ENCODE assay signal across 8 cellular contexts in the genomic region with DNA sequence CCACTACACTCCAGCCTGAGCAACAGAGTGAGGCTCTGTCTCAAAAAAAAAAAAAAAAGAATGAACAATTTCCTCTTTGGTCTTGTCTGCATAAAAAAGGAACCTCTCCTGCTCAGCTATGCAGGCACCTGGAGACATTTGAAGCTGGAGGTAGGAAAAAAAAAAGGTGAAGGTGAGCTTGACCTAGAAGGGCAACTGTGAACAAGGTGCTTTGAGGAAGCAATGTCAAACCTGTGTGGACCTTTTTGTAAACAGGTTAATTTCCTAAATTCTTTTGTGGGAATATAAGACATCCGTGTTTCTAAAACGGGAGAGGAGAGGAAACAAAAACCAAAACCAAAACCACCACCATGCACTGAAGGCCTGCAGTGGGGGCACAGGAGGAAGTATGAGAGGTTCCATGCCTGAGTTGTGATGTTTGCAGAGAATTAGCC.
DNase-seq lines count a peak whose midpoint lies in the region; ATAC-seq and TF ChIP-seq lines count a peak whose summit lies in the region.

No MANE protein-coding gene starts in this region.

- H3K4me1 ChIP-seq in Caco-2 = peaks cover 15% of the 10 kb centered on the region
- peaks cover 43% of the 10 kb centered on the region for H3K4me1 ChIP-seq in HUES64 (ENCODE audit: insufficient read depth, low read length)

- no peaks in the 10 kb centered on the region for H3K9me3 ChIP-seq in Caco-2
- H3K9me3 ChIP-seq in HUES64 (ENCODE audit: insufficient read depth, low read depth, low read length) = no peaks in the 10 kb centered on the region

- DNase-seq in Caco-2 = no peak
- DNase-seq in activated naive CD8-positive, alpha-beta T cell treated with anti-CD3 and anti-CD28 coated beads, Interleukin-2, amount 10 ng/mL, durations not matched to agents 7 days and 5 days = no peak
- DNase-seq in natural killer cell = no peak
- DNase-seq in OCI-M2 (lab: John Stamatoyannopoulos, UW; ENCODE audit: unreplicated experiment) = no peak
- DNase-seq in C1 segment of cervical spinal cord (lab: John Stamatoyannopoulos, UW) = no peak
- DNase-seq in NCI-H510A treated with DMSO at 0.1 percent for 48 hours (lab: John Stamatoyannopoulos, UW) = no peak

- TF ChIP-seq CTCF in Caco-2 (IDR thresholded peaks at IDR 0.05; ENCODE audit: insufficient read depth in 1 of 2, low read depth in 1 of 2, low read length in 1 of 2, severe bottlenecking in 1 of 2, unreplicated experiment in 1 of 2) (no peak), natural killer cell (IDR thresholded peaks at IDR 0.05) (no peak)

- H3K36me3 ChIP-seq in Caco-2 (ENCODE audit: control insufficient read depth, insufficient read depth, low read length) (no peaks in the 10 kb centered on the region; the same call in 1 of the 2 replicates), HUES64 (ENCODE audit: insufficient read depth, low read length) (peaks cover 10% of the 10 kb centered on the region)

- H3K4me3 ChIP-seq in Caco-2 (ENCODE audit: low read depth, low read length) (no peak overlapping the region), HUES64 (ENCODE audit: low read length) (no peak overlapping the region)

- H3K9me3 Mint-ChIP-seq in Caco-2 (ENCODE audit: unreplicated experiment) (no peaks in the 10 kb centered on the region), natural killer cell (no peaks in the 10 kb centered on the region)
- H3K9me3 Mint-ChIP-seq in activated naive CD8-positive, alpha-beta T cell treated with anti-CD3 and anti-CD28 coated beads, Interleukin-2, amount 10 ng/mL, durations not matched to agents 7 days and 5 days = no peaks in the 10 kb centered on the region

- no peaks in the 10 kb centered on the region for H3K27me3 Mint-ChIP-seq in Caco-2 (ENCODE audit: insufficient read depth, unreplicated experiment)
- no peaks in the 10 kb centered on the region for H3K27me3 Mint-ChIP-seq in activated naive CD8-positive, alpha-beta T cell treated with anti-CD3 and anti-CD28 coated beads, Interleukin-2, amount 10 ng/mL, durations not matched to agents 7 days and 5 days
- no peaks in the 10 kb centered on the region for H3K27me3 Mint-ChIP-seq in natural killer cell (ENCODE audit: low read depth in 2 of 2)

- CTCF ChIA-PET in Caco-2 (lab: Charles Lee) = no interaction called here

- peak; percentile 52 for ATAC-seq in activated naive CD8-positive, alpha-beta T cell treated with anti-CD3 and anti-CD28 coated beads, Interleukin-2, amount 10 ng/mL, durations not matched to agents 7 days and 5 days (ENCODE audit: low read depth)
- ATAC-seq in natural killer cell (peak; percentile 53 to 59 (median 55)), HG03442 (IDR thresholded peaks at IDR 0.05; ENCODE audit: unreplicated experiment) (no peak)

- H3K27ac Mint-ChIP-seq in Caco-2 (ENCODE audit: unreplicated experiment) = peak overlapping the region; percentile 36
- peak overlapping the region; percentile 84 for H3K27ac Mint-ChIP-seq in activated naive CD8-positive, alpha-beta T cell treated with anti-CD3 and anti-CD28 coated beads, Interleukin-2, amount 10 ng/mL, durations not matched to agents 7 days and 5 days
- H3K27ac Mint-ChIP-seq in natural killer cell = peak overlapping the region; percentile 66 to 67

- WGBS in HUES64 = 60% methylated on average over 1 of the region's 2 CpGs

- peaks cover 25% of the 10 kb centered on the region for H3K36me3 Mint-ChIP-seq in Caco-2 (ENCODE audit: insufficient read depth, unreplicated experiment)
- peaks cover 33% of the 10 kb centered on the region for H3K36me3 Mint-ChIP-seq in activated naive CD8-positive, alpha-beta T cell treated with anti-CD3 and anti-CD28 coated beads, Interleukin-2, amount 10 ng/mL, durations not matched to agents 7 days and 5 days
- H3K36me3 Mint-ChIP-seq in natural killer cell = no peaks in the 10 kb centered on the region

- H3K9ac ChIP-seq in HUES64 (ENCODE audit: low read depth, low read length) = no peak overlapping the region

- POLR2A ChIA-PET in Caco-2 (lab: Charles Lee) = no interaction called here
- POLR2A ChIA-PET in activated naive CD8-positive, alpha-beta T cell treated with anti-CD3 and anti-CD28 coated beads, Interleukin-2, amount 10 ng/mL, durations not matched to agents 7 days and 5 days (lab: Charles Lee) = interaction anchor here (2.7 kb wide), 1 partner anchor 29 kb away, joined by 7 read pairs; no protein-coding TSS in a partner anchor

- intact Hi-C loops in Caco-2 (cut with micrococcal nuclease; ENCODE audit: unreplicated experiment) (no loop called here), natural killer cell (cut with micrococcal nuclease) (loop anchor here (5.0 to 10.0 kb wide), 2 partner anchors 37 to 99 kb away; no protein-coding TSS in a partner anchor)

- H3K4me1 Mint-ChIP-seq in Caco-2 (ENCODE audit: low read depth, unreplicated experiment) (peaks cover 25% of the 10 kb centered on the region), natural killer cell (peaks cover 57 to 61% of the 10 kb centered on the region in 2 donors)
- peaks cover 54% of the 10 kb centered on the region for H3K4me1 Mint-ChIP-seq in activated naive CD8-positive, alpha-beta T cell treated with anti-CD3 and anti-CD28 coated beads, Interleukin-2, amount 10 ng/mL, durations not matched to agents 7 days and 5 days

- BruUV-seq in Caco-2 (replicated peaks; lab: Mats Ljungman, UMichigan) = no TSS peak

- H3K4me3 Mint-ChIP-seq in Caco-2 (ENCODE audit: unreplicated experiment) = no peak overlapping the region
- H3K4me3 Mint-ChIP-seq in activated naive CD8-positive, alpha-beta T cell treated with anti-CD3 and anti-CD28 coated beads, Interleukin-2, amount 10 ng/mL, durations not matched to agents 7 days and 5 days = peak overlapping the region; percentile 75
- H3K4me3 Mint-ChIP-seq in natural killer cell = peak overlapping the region; percentile 82

- H3K27me3 ChIP-seq in Caco-2 (replicated peaks; ENCODE audit: control insufficient read depth, insufficient read depth, low read length) (no peaks in the 10 kb centered on the region), HUES64 (ENCODE audit: insufficient read depth, low read length) (no peaks in the 10 kb centered on the region)

- H3K27ac ChIP-seq in HUES64 (ENCODE audit: low read depth, low read length) = peak overlapping the region; percentile 56; the same call in 1 of the 2 replicates
